1 cellular context compared by ENCODE assay signal in genomic region chr1:34781071-34781843, GRCh38.
TF ChIP-seq lines count a peak whose summit lies in the region.

Gene GJB3 (plus strand): TSS chr1:34781214. CDS start chr1:34784763, 3,549 bp downstream.

TF ChIP-seq in GM23338, 12 proteins besides CTCF, POLR2A, EP300 and RAD21 (continued from another document):
- TF ChIP-seq ZNF462 (CRISPR knock-in tag; IDR thresholded peaks at IDR 0.05) (no peak), EZH2 (IDR thresholded peaks at IDR 0.05; ENCODE audit: low read depth, unreplicated experiment) (peak; percentile 20), EZH2phosphoT487 (IDR thresholded peaks at IDR 0.05; ENCODE audit: unreplicated experiment) (no peak), REST (IDR thresholded peaks at IDR 0.05; ENCODE audit: unreplicated experiment) (no peak), POLR2AphosphoS5 (IDR thresholded peaks at IDR 0.05; ENCODE audit: low read depth) (peak; percentile 41; the same call in 1 of the 2 replicates)
